8 cellular contexts compared by ENCODE assay signal in genomic region chr18:50286391-50287027, GRCh38. TPM values are rescaled to one million over a fixed set of nuclear protein-coding genes. Genes with fewer than 3 reads are reported as not detected.
DNase-seq lines count a peak whose midpoint lies in the region; ATAC-seq and TF ChIP-seq lines count a peak whose summit lies in the region.

No MANE protein-coding gene starts in this region.

- H3K36me3 Mint-ChIP-seq in CD8-positive, alpha-beta memory T cell: peaks cover 13 to 59% (median 17%) of the 10 kb centered on the region in 3 donors
- peaks cover 54% of the 10 kb centered on the region for H3K36me3 Mint-ChIP-seq in activated B cell treated with CpG ODN at 0.5 μM for 24 hours (ENCODE audit: low read depth)

- H3K27ac Mint-ChIP-seq in CD8-positive, alpha-beta memory T cell: peak overlapping the region; percentile 84 to 100 (median 100)
- H3K27ac Mint-ChIP-seq in activated B cell treated with CpG ODN at 0.5 μM for 24 hours: peak overlapping the region; percentile 95

- no peaks in the 10 kb centered on the region for H3K36me3 ChIP-seq in CD8-positive, alpha-beta memory T cell (ENCODE audit: insufficient read depth, low read length)
- H3K36me3 ChIP-seq in HUES48 (ENCODE audit: control insufficient read depth, insufficient read depth, low read length) (peaks cover 33% of the 10 kb centered on the region), psoas muscle (ENCODE audit: insufficient read depth in 1 of 2, low read depth in 1 of 2) (peaks cover 0 to 40% of the 10 kb centered on the region in 2 donors)

- no peak overlapping the region for H3K9ac ChIP-seq in HUES48 (ENCODE audit: low read depth, low read length)

- ATAC-seq in activated B cell treated with CpG ODN at 0.5 μM for 24 hours (ENCODE audit: low read depth) (no peak), psoas muscle (no peak)

- peaks cover 23 to 45% (median 28%) of the 10 kb centered on the region in 3 donors for H3K4me1 Mint-ChIP-seq in CD8-positive, alpha-beta memory T cell
- peaks cover 29% of the 10 kb centered on the region for H3K4me1 Mint-ChIP-seq in activated B cell treated with CpG ODN at 0.5 μM for 24 hours

- CTCF ChIA-PET in CD8-positive, alpha-beta memory T cell (lab: Charles Lee): no interaction called here
- CTCF ChIA-PET in activated B cell treated with CpG ODN at 0.5 μM for 24 hours (lab: Charles Lee): interaction anchor here (0.9 kb wide), 1 partner anchor 71 kb away, joined by 3 read pairs; no protein-coding TSS in a partner anchor

- peaks cover 14% of the 10 kb centered on the region for H3K4me1 ChIP-seq in CD8-positive, alpha-beta memory T cell (ENCODE audit: insufficient read depth, low read length)
- H3K4me1 ChIP-seq in HUES48 (ENCODE audit: control insufficient read depth, insufficient read depth, low read length) (no peaks in the 10 kb centered on the region), psoas muscle (no peaks in the 10 kb centered on the region)

- H3K9me3 Mint-ChIP-seq in CD8-positive, alpha-beta memory T cell: no peaks in the 10 kb centered on the region
- H3K9me3 Mint-ChIP-seq in activated B cell treated with CpG ODN at 0.5 μM for 24 hours: no peaks in the 10 kb centered on the region

- no peak for TF ChIP-seq CTCF in activated B cell treated with CpG ODN at 0.5 μM for 24 hours (IDR thresholded peaks at IDR 0.05)
- TF ChIP-seq CTCF in fibroblast of the aortic adventitia (IDR thresholded peaks at IDR 0.05; ENCODE audit: insufficient read depth, low read length): no peak
- no peak for TF ChIP-seq CTCF in psoas muscle (IDR thresholded peaks at IDR 0.05)

- DNase-seq in CD8-positive, alpha-beta memory T cell: peak in 1 of 5 donors; percentile 58
- DNase-seq in activated B cell treated with CpG ODN at 0.5 μM for 24 hours (no peak), fibroblast of the aortic adventitia (ENCODE audit: low read depth) (no peak), psoas muscle (peak in 1 of 2 donors; percentile 75), cortex of kidney (lab: John Stamatoyannopoulos, UW) (no peak), DMS114 treated with DMSO at 0.1 percent for 48 hours (lab: John Stamatoyannopoulos, UW; ENCODE audit: unreplicated experiment) (no peak), NCI-H446 (lab: John Stamatoyannopoulos, UW) (no peak)

- H3K27me3 Mint-ChIP-seq in CD8-positive, alpha-beta memory T cell: peaks cover 0 to 1% of the 10 kb centered on the region in 2 donors
- H3K27me3 Mint-ChIP-seq in activated B cell treated with CpG ODN at 0.5 μM for 24 hours: no peaks in the 10 kb centered on the region

- intact Hi-C loops in activated B cell treated with CpG ODN at 0.5 μM for 24 hours (cut with micrococcal nuclease): loop anchor here (1.0 to 5.0 kb wide), 12 partner anchors 12 to 1354 kb away; partner anchors contain the start of genes C18orf32, CFAP53, ELAC1 and RPL17
- intact Hi-C loops in psoas muscle (cut with DNase I): loop anchor here in 1 of 2 donors (10.0 kb wide), 1 partner anchor 908 kb away; the partner anchor contains the start of gene MEX3C

- H3K4me3 ChIP-seq in CD8-positive, alpha-beta memory T cell (ENCODE audit: low read length): peak overlapping the region; percentile 98
- H3K4me3 ChIP-seq in HUES48 (ENCODE audit: low read depth, low read length): peak overlapping the region; percentile 99
- peak overlapping the region; percentile 93 for H3K4me3 ChIP-seq in fibroblast of the aortic adventitia (ENCODE audit: low read depth, low read length)
- H3K4me3 ChIP-seq in psoas muscle: peak overlapping the region; percentile 75

- H3K27ac ChIP-seq in CD8-positive, alpha-beta memory T cell (ENCODE audit: low read depth, low read length): peak overlapping the region; percentile 97
- H3K27ac ChIP-seq in HUES48 (ENCODE audit: low read depth, low read length): no peak overlapping the region
- peak overlapping the region; percentile 91 for H3K27ac ChIP-seq in psoas muscle

- no peaks in the 10 kb centered on the region for H3K27me3 ChIP-seq in CD8-positive, alpha-beta memory T cell (ENCODE audit: insufficient read depth, low read length, poor library complexity, severe bottlenecking)
- H3K27me3 ChIP-seq in HUES48 (ENCODE audit: control insufficient read depth, insufficient read depth, low read length) (no peaks in the 10 kb centered on the region), psoas muscle (ENCODE audit: insufficient read depth in 3 of 3, low read length in 2 of 3) (no peaks in the 10 kb centered on the region)

- peak overlapping the region; percentile 89 to 99 (median 96) for H3K4me3 Mint-ChIP-seq in CD8-positive, alpha-beta memory T cell
- H3K4me3 Mint-ChIP-seq in activated B cell treated with CpG ODN at 0.5 μM for 24 hours: peak overlapping the region; percentile 99

- POLR2A ChIA-PET in CD8-positive, alpha-beta memory T cell (lab: Charles Lee): no interaction called here
- POLR2A ChIA-PET in activated B cell treated with CpG ODN at 0.5 μM for 24 hours (lab: Charles Lee): interaction anchor here (0.8 kb wide), 1 partner anchor 20 kb away, joined by 4 read pairs; the partner anchor contains the start of gene CFAP53

- 22 to 25% (median 23%) methylated on average over 23 of the region's 23 CpGs for WGBS in psoas muscle, 3 donors

- H3K9me3 ChIP-seq in CD8-positive, alpha-beta memory T cell (ENCODE audit: low read length): no peaks in the 10 kb centered on the region
- no peaks in the 10 kb centered on the region for H3K9me3 ChIP-seq in HUES48 (ENCODE audit: control insufficient read depth, insufficient read depth, low read length)
- no peaks in the 10 kb centered on the region for H3K9me3 ChIP-seq in psoas muscle

RNA-seq across cellular contexts. Expression of gene CXXC1, which starts 1.0 kb away (rescaled TPM):
- 100 to 1,000 TPM; 113 to 115 TPM for total RNA-seq in CD8-positive, alpha-beta memory T cell
- 64.6 TPM for polyA plus RNA-seq in CD8-positive, alpha-beta memory T cell
- total RNA-seq in activated B cell treated with CpG ODN at 0.5 μM for 24 hours: 126 and 134 TPM in 2 replicates
- total RNA-seq in fibroblast of the aortic adventitia (ENCODE audit: low replicate concordance): 44.6 and 68.4 TPM in 2 replicates
- 10 to 100 TPM; 20.0 to 30.9 (median 21.7) TPM for total RNA-seq in psoas muscle
- 10 to 100 TPM; 28.0 to 71.6 (median 52.4) TPM for polyA plus RNA-seq in psoas muscle

RNA-seq across cellular contexts. Expression of gene MBD1, which starts 5.2 kb away (rescaled TPM):
- total RNA-seq in CD8-positive, alpha-beta memory T cell: 10 to 100 TPM; 83.0 to 99.2 TPM
- polyA plus RNA-seq in CD8-positive, alpha-beta memory T cell: 38.7 TPM
- 101 and 117 TPM in 2 replicates for total RNA-seq in activated B cell treated with CpG ODN at 0.5 μM for 24 hours
- total RNA-seq in fibroblast of the aortic adventitia (ENCODE audit: low replicate concordance): 42.7 and 50.3 TPM in 2 replicates
- 10 to 100 TPM; 47.3 to 67.2 (median 51.5) TPM for total RNA-seq in psoas muscle
- polyA plus RNA-seq in psoas muscle: 10 to 100 TPM; 33.5 to 97.6 (median 52.6) TPM

RNA-seq across cellular contexts. Expression of gene CFAP53, which starts 20.2 kb away (rescaled TPM):
- total RNA-seq in CD8-positive, alpha-beta memory T cell: under 1 TPM; 0.49 to 0.53 TPM
- polyA plus RNA-seq in CD8-positive, alpha-beta memory T cell: not detected
- 0.27 and 0.29 TPM in 2 replicates for total RNA-seq in activated B cell treated with CpG ODN at 0.5 μM for 24 hours
- total RNA-seq in fibroblast of the aortic adventitia (ENCODE audit: low replicate concordance): 0.27 and 0.57 TPM in 2 replicates
- total RNA-seq in psoas muscle: 1 to 10 TPM in 1 of 4 donors, under 1 TPM in 3; 0.37 to 1.6 (median 0.51) TPM
- polyA plus RNA-seq in psoas muscle: 1 to 10 TPM in 1 of 3 donors, under 1 TPM in 2; 0.52 to 1.3 (median 0.96) TPM
